12 cellular contexts compared by ENCODE assay signal in the genomic region with DNA sequence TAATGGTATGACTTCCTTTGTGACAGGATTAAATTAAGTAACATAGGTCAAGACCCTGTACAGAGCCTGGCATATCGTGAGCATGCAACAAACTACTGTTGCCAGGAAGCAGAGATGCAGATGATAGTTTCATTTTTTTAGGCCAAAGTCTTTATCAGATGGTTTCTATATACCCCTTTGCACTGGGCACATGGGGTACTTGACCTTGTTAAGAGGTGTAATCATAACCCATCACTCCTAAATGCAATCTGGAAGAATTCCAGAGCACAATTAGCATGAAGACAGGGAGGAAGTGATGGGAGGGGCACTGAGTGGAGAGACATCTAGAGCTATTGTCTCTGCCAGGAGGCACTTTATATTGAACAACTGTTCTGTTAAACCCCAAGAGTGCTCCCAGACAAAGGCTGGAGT. TPM values are rescaled to one million over a fixed set of nuclear protein-coding genes. Genes with fewer than 3 reads are reported as not detected.
DNase-seq lines count a peak whose midpoint lies in the region; ATAC-seq and TF ChIP-seq lines count a peak whose summit lies in the region.
"Had no signal": no experiment of that assay in that cellular context is flagged by ENCODE, and none has a peak within 500 bp of the region (broad histone marks: within the 10 kb centered on the region; RNA-seq: fewer than 3 reads in every experiment).

No MANE protein-coding gene starts in this region.

- CTCF ChIA-PET in T-cell (lab: Charles Lee) = interaction anchor here in 1 of 2 donors (0.6 kb wide), 1 partner anchor 120 kb away, joined by 5 read pairs; no protein-coding TSS in a partner anchor
- CTCF ChIA-PET in activated CD4-positive, alpha-beta T cell treated with anti-CD3 and anti-CD28 coated beads, Interleukin-2, amount 10 ng/mL, durations not matched to agents 7 days and 5 days (lab: Charles Lee) = interaction anchor here (0.9 to 1.3 kb wide), 2 partner anchors 10 to 113 kb away, joined by 3 to 7 read pairs; no protein-coding TSS in a partner anchor

- peak overlapping the region; percentile 96 for H3K27ac ChIP-seq in vagina
- H3K27ac ChIP-seq: HL-60 had no signal

- no peak overlapping the region for H3K4me3 Mint-ChIP-seq in T-cell
- H3K4me3 Mint-ChIP-seq in glutamatergic neuron (ENCODE audit: unreplicated experiment) = no peak overlapping the region
- no peak overlapping the region for H3K4me3 Mint-ChIP-seq in activated CD4-positive, alpha-beta T cell treated with anti-CD3 and anti-CD28 coated beads, Interleukin-2, amount 10 ng/mL, durations not matched to agents 7 days and 5 days

- H3K27ac Mint-ChIP-seq in T-cell (peak overlapping the region; percentile 19 to 60), glutamatergic neuron (ENCODE audit: unreplicated experiment) (peak overlapping the region; percentile 17)
- H3K27ac Mint-ChIP-seq in activated CD4-positive, alpha-beta T cell treated with anti-CD3 and anti-CD28 coated beads, Interleukin-2, amount 10 ng/mL, durations not matched to agents 7 days and 5 days = no peak overlapping the region

- no peaks in the 10 kb centered on the region for H3K9me3 ChIP-seq in vagina
- H3K9me3 ChIP-seq: mucosa of descending colon had no signal

- no peak for TF ChIP-seq POLR2A in vagina (IDR thresholded peaks at IDR 0.05)

- no peak for DNase-seq in left ventricle myocardium superior
- no peak for DNase-seq in left cardiac atrium
- no peak for DNase-seq in T-cell
- DNase-seq in glutamatergic neuron = no peak
- no peak for DNase-seq in vagina (ENCODE audit: extremely low spot score in 2 of 2)
- no peak for DNase-seq in AG20443 (ENCODE audit: low spot score)
- DNase-seq in ecto neural progenitor cell (ENCODE audit: low spot score) = no peak
- DNase-seq in activated CD4-positive, alpha-beta T cell treated with anti-CD3 and anti-CD28 coated beads, Interleukin-2, amount 10 ng/mL, durations not matched to agents 7 days and 5 days = no peak
- DNase-seq: activated CD8-positive, alpha-beta memory T cell treated with anti-CD3 and anti-CD28 coated beads, Interleukin-2, amount 50 U/mL, for 48 hours; DND-41; mucosa of descending colon had no signal

- no peak for TF ChIP-seq CTCF in glutamatergic neuron (IDR thresholded peaks at IDR 0.05; ENCODE audit: partially characterized antibody, unreplicated experiment)
- no peak for TF ChIP-seq CTCF in vagina (IDR thresholded peaks at IDR 0.05)

- no peaks in the 10 kb centered on the region for H3K27me3 ChIP-seq in vagina

- H3K27me3 Mint-ChIP-seq in T-cell (no peaks in the 10 kb centered on the region), glutamatergic neuron (ENCODE audit: unreplicated experiment) (peaks cover 7% of the 10 kb centered on the region)
- H3K27me3 Mint-ChIP-seq in activated CD4-positive, alpha-beta T cell treated with anti-CD3 and anti-CD28 coated beads, Interleukin-2, amount 10 ng/mL, durations not matched to agents 7 days and 5 days = no peaks in the 10 kb centered on the region

- POLR2A ChIA-PET in T-cell (lab: Charles Lee) = interaction anchor here in 1 of 2 donors (0.6 kb wide), 1 partner anchor 1530 kb away, joined by 10 read pairs; no protein-coding TSS in a partner anchor
- POLR2A ChIA-PET in activated CD4-positive, alpha-beta T cell treated with anti-CD3 and anti-CD28 coated beads, Interleukin-2, amount 10 ng/mL, durations not matched to agents 7 days and 5 days (lab: Charles Lee) = no interaction called here

- intact Hi-C loops in left ventricle myocardium superior (cut with micrococcal nuclease) (no loop called here), left cardiac atrium (cut with DNase I) (no loop called here), vagina (cut with DNase I) (no loop called here)

- no peaks in the 10 kb centered on the region for H3K9me3 Mint-ChIP-seq in T-cell
- H3K9me3 Mint-ChIP-seq in glutamatergic neuron (ENCODE audit: unreplicated experiment) = peaks cover 4% of the 10 kb centered on the region
- no peaks in the 10 kb centered on the region for H3K9me3 Mint-ChIP-seq in activated CD4-positive, alpha-beta T cell treated with anti-CD3 and anti-CD28 coated beads, Interleukin-2, amount 10 ng/mL, durations not matched to agents 7 days and 5 days

- peaks cover 10% of the 10 kb centered on the region for H3K36me3 Mint-ChIP-seq in T-cell
- H3K36me3 Mint-ChIP-seq in glutamatergic neuron (ENCODE audit: unreplicated experiment) = peaks cover 5% of the 10 kb centered on the region
- H3K36me3 Mint-ChIP-seq in activated CD4-positive, alpha-beta T cell treated with anti-CD3 and anti-CD28 coated beads, Interleukin-2, amount 10 ng/mL, durations not matched to agents 7 days and 5 days (ENCODE audit: low read depth) = peaks cover 15% of the 10 kb centered on the region

- peaks cover 86 to 91% (median 91%) of the 10 kb centered on the region in 3 donors for H3K4me1 Mint-ChIP-seq in T-cell
- H3K4me1 Mint-ChIP-seq in glutamatergic neuron (ENCODE audit: low read depth, unreplicated experiment) = peaks cover 49% of the 10 kb centered on the region
- peaks cover 80% of the 10 kb centered on the region for H3K4me1 Mint-ChIP-seq in activated CD4-positive, alpha-beta T cell treated with anti-CD3 and anti-CD28 coated beads, Interleukin-2, amount 10 ng/mL, durations not matched to agents 7 days and 5 days

- no peaks in the 10 kb centered on the region for H3K36me3 ChIP-seq in vagina

- ATAC-seq in left ventricle myocardium superior (peak; percentile 6), left cardiac atrium (no peak), T-cell (replicated peaks in 1 of 4) (no peak)
- ATAC-seq: mucosa of descending colon had no signal

- H3K4me1 ChIP-seq in vagina = peaks cover 81% of the 10 kb centered on the region

- H3K4me3 ChIP-seq in vagina = no peak overlapping the region
- H3K4me3 ChIP-seq: mucosa of descending colon had no signal

RNA-seq across cellular contexts. Expression of a gene that starts 22.1 kb away (rescaled TPM):
- total RNA-seq in left ventricle myocardium superior = 27.3 TPM
- 10 to 100 TPM; 22.4 to 24.6 TPM for total RNA-seq in left cardiac atrium
- 10 to 100 TPM; 66.6 to 82.6 (median 78.3) TPM for total RNA-seq in T-cell
- 86.9 TPM for total RNA-seq in glutamatergic neuron (ENCODE audit: unreplicated experiment)
- 38.5 TPM for total RNA-seq in vagina
- total RNA-seq in activated CD4-positive, alpha-beta T cell treated with anti-CD3 and anti-CD28 coated beads, Interleukin-2, amount 10 ng/mL, durations not matched to agents 7 days and 5 days = 10 to 100 TPM; 34.8 to 38.8 TPM

RNA-seq across cellular contexts. Expression of a gene that starts 50.2 kb away (rescaled TPM):
- total RNA-seq in left ventricle myocardium superior (0.84 TPM), left cardiac atrium (under 1 TPM; 0.15 to 0.52 TPM), T-cell (not detected), glutamatergic neuron (ENCODE audit: unreplicated experiment) (not detected), vagina (not detected)
- total RNA-seq in activated CD4-positive, alpha-beta T cell treated with anti-CD3 and anti-CD28 coated beads, Interleukin-2, amount 10 ng/mL, durations not matched to agents 7 days and 5 days = not detected
- total RNA-seq: mucosa of descending colon had no signal
